ENCODE assay signal across 9 cellular contexts in genomic region chr17:81388612-81389367, GRCh38. TPM values are rescaled to one million over a fixed set of nuclear protein-coding genes. Genes with fewer than 3 reads are reported as not detected.
DNase-seq lines count a peak whose midpoint lies in the region; ATAC-seq and TF ChIP-seq lines count a peak whose summit lies in the region.
"Had no signal": no experiment of that assay in that cellular context is flagged by ENCODE, and none has a peak within 500 bp of the region (broad histone marks: within the 10 kb centered on the region; RNA-seq: fewer than 3 reads in every experiment).

No MANE protein-coding gene starts in this region.

- H3K36me3 Mint-ChIP-seq in activated naive CD4-positive, alpha-beta T cell treated with anti-CD3 and anti-CD28 coated beads, Interleukin-2, amount 50 U/mL, for 24 hours = no peaks in the 10 kb centered on the region
- no peaks in the 10 kb centered on the region for H3K36me3 Mint-ChIP-seq in mesothelial cell of epicardium
- H3K36me3 Mint-ChIP-seq: CD8-positive, alpha-beta memory T cell had no signal

- H3K27me3 Mint-ChIP-seq in activated naive CD4-positive, alpha-beta T cell treated with anti-CD3 and anti-CD28 coated beads, Interleukin-2, amount 50 U/mL, for 24 hours = peaks cover 27% of the 10 kb centered on the region
- H3K27me3 Mint-ChIP-seq in mesothelial cell of epicardium (ENCODE audit: low read depth) = no peaks in the 10 kb centered on the region

- no peaks in the 10 kb centered on the region for H3K4me1 Mint-ChIP-seq in activated naive CD4-positive, alpha-beta T cell treated with anti-CD3 and anti-CD28 coated beads, Interleukin-2, amount 50 U/mL, for 24 hours
- peaks cover 65% of the 10 kb centered on the region for H3K4me1 Mint-ChIP-seq in mesothelial cell of epicardium

- peaks cover 47% of the 10 kb centered on the region for H3K4me1 ChIP-seq in upper lobe of right lung

- intact Hi-C loops in upper lobe of right lung (cut with DNase I) = no loop called here

- no peak for ATAC-seq in upper lobe of right lung
- no peak for ATAC-seq in HG03460 (IDR thresholded peaks at IDR 0.05; ENCODE audit: unreplicated experiment)

- H3K4me3 Mint-ChIP-seq in activated naive CD4-positive, alpha-beta T cell treated with anti-CD3 and anti-CD28 coated beads, Interleukin-2, amount 50 U/mL, for 24 hours = no peak overlapping the region
- peak overlapping the region; percentile 37 for H3K4me3 Mint-ChIP-seq in mesothelial cell of epicardium

- no peaks in the 10 kb centered on the region for H3K9me3 Mint-ChIP-seq in activated naive CD4-positive, alpha-beta T cell treated with anti-CD3 and anti-CD28 coated beads, Interleukin-2, amount 50 U/mL, for 24 hours
- H3K9me3 Mint-ChIP-seq in mesothelial cell of epicardium = no peaks in the 10 kb centered on the region

- H3K36me3 ChIP-seq in upper lobe of right lung = no peaks in the 10 kb centered on the region

- H3K27ac Mint-ChIP-seq in activated naive CD4-positive, alpha-beta T cell treated with anti-CD3 and anti-CD28 coated beads, Interleukin-2, amount 50 U/mL, for 24 hours = peak overlapping the region; percentile 17
- peak overlapping the region; percentile 82 for H3K27ac Mint-ChIP-seq in mesothelial cell of epicardium

- H3K4me3 ChIP-seq in upper lobe of right lung = no peak overlapping the region

- no peaks in the 10 kb centered on the region for H3K27me3 ChIP-seq in upper lobe of right lung

- DNase-seq in activated naive CD4-positive, alpha-beta T cell (lab: John Stamatoyannopoulos, UW) = no peak
- DNase-seq in mesothelial cell of epicardium (ENCODE audit: low spot score in 2 of 2, unreplicated experiment in 2 of 2) = no peak
- DNase-seq in upper lobe of right lung = no peak
- no peak for DNase-seq in GM10266 (ENCODE audit: extremely low spot score)
- DNase-seq in stimulated activated naive CD4-positive, alpha-beta T cell treated with Interleukin-2 at 50 U/mL for 16 hours (lab: John Stamatoyannopoulos, UW) = no peak
- DNase-seq: CD8-positive, alpha-beta memory T cell had no signal

- TF ChIP-seq CTCF in mesothelial cell of epicardium (IDR thresholded peaks at IDR 0.05; ENCODE audit: unreplicated experiment) (no peak), upper lobe of right lung (IDR thresholded peaks at IDR 0.05) (no peak), GM10266 (IDR thresholded peaks at IDR 0.05; ENCODE audit: control insufficient read depth, insufficient read depth, low read depth, missing control alignments) (no peak)

- H3K27ac ChIP-seq in cingulate gyrus (ENCODE audit: low read depth, low read length) = peak overlapping the region; percentile 98
- peak overlapping the region; percentile 94 for H3K27ac ChIP-seq in upper lobe of right lung

- H3K9me3 ChIP-seq in upper lobe of right lung = no peaks in the 10 kb centered on the region

RNA-seq across cellular contexts. Expression of gene BAHCC1, which starts 6.5 kb away (rescaled TPM):
- total RNA-seq in mesothelial cell of epicardium = 34.9 to 36.4 TPM (median 35.1 TPM) in 3 replicates
- total RNA-seq in upper lobe of right lung = 23.3 TPM
- total RNA-seq: CD8-positive, alpha-beta memory T cell had no signal
